ENCODE assay signal across 19 cellular contexts in the genomic region with DNA sequence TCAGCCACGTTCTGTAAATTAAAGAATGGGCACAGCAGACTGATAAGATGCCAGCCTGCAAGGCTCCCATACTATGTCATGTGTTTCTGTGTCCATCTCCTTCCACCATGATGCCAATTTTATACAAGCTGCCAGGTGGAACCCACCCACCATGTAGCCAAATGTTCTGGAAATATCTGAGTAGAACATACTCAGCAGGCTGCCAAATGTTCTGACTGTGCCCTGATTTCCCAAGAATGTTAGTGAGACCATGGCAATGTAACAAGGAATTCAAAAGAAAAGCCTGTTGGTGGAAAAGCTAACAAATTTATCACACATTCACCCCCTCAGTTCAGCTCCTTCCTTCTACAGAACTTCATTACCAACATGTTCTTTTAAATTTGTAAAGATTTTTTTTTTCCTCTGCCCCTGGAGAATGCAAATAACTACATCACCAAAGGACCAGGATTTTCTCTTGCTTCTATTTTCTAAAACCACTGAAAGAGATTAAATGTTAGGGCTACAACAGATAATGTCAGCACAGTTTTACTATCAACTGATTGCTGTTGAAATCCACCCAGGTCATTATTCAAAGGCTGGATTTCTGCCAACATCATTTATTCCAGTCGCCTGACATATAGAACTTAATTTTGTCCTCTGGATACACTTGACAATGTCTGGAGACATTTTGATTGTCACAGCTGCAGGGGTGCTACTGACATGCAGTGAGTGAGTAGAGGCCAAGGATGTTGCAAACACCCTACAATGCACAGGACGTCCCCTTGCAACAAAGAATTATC. TPM values are rescaled to one million over a fixed set of nuclear protein-coding genes. Genes with fewer than 3 reads are reported as not detected.
DNase-seq lines count a peak whose midpoint lies in the region; ATAC-seq and TF ChIP-seq lines count a peak whose summit lies in the region.
"Had no signal": no experiment of that assay in that cellular context is flagged by ENCODE, and none has a peak within 500 bp of the region (broad histone marks: within the 10 kb centered on the region; RNA-seq: fewer than 3 reads in every experiment).

No MANE protein-coding gene starts in this region.

- TF ChIP-seq CTCF in heart right ventricle (IDR thresholded peaks at IDR 0.05), result no peak

- H3K9me3 ChIP-seq in HUES64 (ENCODE audit: insufficient read depth, low read depth, low read length) (no peaks in the 10 kb centered on the region), neuronal stem cell (replicated peaks in 1 of 2; ENCODE audit: control insufficient read depth in 2 of 2, insufficient read depth in 1 of 2, low read depth in 1 of 2, low read length in 2 of 2) (peaks cover 0 to 4% of the 10 kb centered on the region in 2 donors), heart right ventricle (no peaks in the 10 kb centered on the region)
- H3K9me3 ChIP-seq: lower lobe of right lung, ovary had no signal

- ATAC-seq in heart right ventricle (no peak), HG03354 (IDR thresholded peaks at IDR 0.05; ENCODE audit: poor library complexity, severe bottlenecking, unreplicated experiment) (no peak)
- ATAC-seq: activated CD8-positive, alpha-beta memory T cell treated with anti-CD3 and anti-CD28 coated beads, Interleukin-2, amount 10 ng/mL, durations not matched to agents 7 days and 5 days; lower lobe of right lung; sciatic nerve; stimulated activated naive B cell treated with anti-CD40 and anti-IgM and Interleukin-4, amounts not matched to agents 10 μg/mL and 1 μg/mL and 100 μg/mL, for 72 hours had no signal

- no peak overlapping the region for H4K91ac ChIP-seq in neuronal stem cell (ENCODE audit: low read depth, low read length, poor library complexity)

- 84% methylated on average over 3 of the region's 3 CpGs for WGBS in HUES64
- WGBS in neuronal stem cell (ENCODE audit: extremely low coverage in 2 of 2, insufficient read length in 2 of 2, insufficient replicate concordance in 1 of 2), 2 donors, result no CpG with 5 or more reads among the region's 3 CpGs
- WGBS in heart right ventricle, 2 donors, result 36 to 45% methylated on average over 3 of the region's 3 CpGs

- H3K14ac ChIP-seq in neuronal stem cell (ENCODE audit: low read length), result no peak overlapping the region

- H3K4me3 ChIP-seq in HUES64 (ENCODE audit: low read length) (no peak overlapping the region), neuronal stem cell (ENCODE audit: low read length in 2 of 2) (no peak overlapping the region), heart right ventricle (no peak overlapping the region)
- H3K4me3 ChIP-seq: lower lobe of right lung, ovary had no signal

- H3K4me2 ChIP-seq in neuronal stem cell (ENCODE audit: insufficient read depth, low read length, poor library complexity, severe bottlenecking), result no peak overlapping the region

- DNase-seq in COR-L47 (lab: John Stamatoyannopoulos, UW) (peak; percentile 27), cerebellar cortex (ENCODE audit: low spot score) (peak; percentile 78), neuronal stem cell (ENCODE audit: low spot score) (no peak), NCI-H187 treated with DMSO at 0.1 percent for 48 hours (lab: John Stamatoyannopoulos, UW) (no peak), heart right ventricle (no peak), KG1 (lab: John Stamatoyannopoulos, UW) (no peak)
- DNase-seq: activated CD4-positive, alpha-beta T cell treated with anti-CD3 and anti-CD28 coated beads for 4 hours; activated CD8-positive, alpha-beta memory T cell treated with anti-CD3 and anti-CD28 coated beads, Interleukin-2, amount 10 ng/mL, durations not matched to agents 7 days and 5 days; activated effector memory CD4-positive, alpha-beta T cell treated with Interleukin-2 at 50 U/mL for 16 hours; endodermal cell; H7; lower lobe of right lung; NCI-H2029; NCI-H510A treated with DMSO at 0.1 percent for 48 hours; ovary; stimulated activated naive B cell treated with anti-CD40 and anti-IgM and Interleukin-4, amounts not matched to agents 10 μg/mL and 1 μg/mL and 100 μg/mL, for 72 hours had no signal

- no peak overlapping the region for H2BK15ac ChIP-seq in neuronal stem cell (ENCODE audit: low read length)

- peak overlapping the region; percentile 12 for H2AFZ ChIP-seq in neuronal stem cell (ENCODE audit: low read length)

- H3K18ac ChIP-seq in neuronal stem cell (ENCODE audit: low read length), result no peak overlapping the region

- H3K36me3 ChIP-seq in HUES64 (ENCODE audit: insufficient read depth, low read length) (0 out of 2 replicates have a peak, but pooled peaks cover 1% of the 10 kb centered on the region), neuronal stem cell (replicated peaks in 1 of 2; ENCODE audit: control insufficient read depth in 2 of 2, insufficient read depth in 2 of 2, low read length in 2 of 2) (no peaks in the 10 kb centered on the region), heart right ventricle (no peaks in the 10 kb centered on the region)
- H3K36me3 ChIP-seq: lower lobe of right lung, ovary had no signal

- H3K27me3 ChIP-seq in HUES64 (ENCODE audit: insufficient read depth, low read length), result no peaks in the 10 kb centered on the region
- H3K27me3 ChIP-seq in neuronal stem cell (ENCODE audit: control insufficient read depth in 3 of 3, insufficient read depth in 3 of 3, low read depth in 1 of 3, low read length in 3 of 3), result peaks cover 0 to 12% (median 0%) of the 10 kb centered on the region in 3 experiments
- peaks cover 0 to 64% (median 0%) of the 10 kb centered on the region in 7 donors for H3K27me3 ChIP-seq in heart right ventricle
- H3K27me3 ChIP-seq: ovary had no signal

- no peaks in the 10 kb centered on the region for H3K79me1 ChIP-seq in neuronal stem cell (ENCODE audit: low read depth, low read length)

- no peak overlapping the region for H2BK5ac ChIP-seq in neuronal stem cell (ENCODE audit: low read length)

- intact Hi-C loops in heart right ventricle (cut with DNase I), result loop anchor here in 2 of 10 donors (5.0 to 10.0 kb wide), 2 partner anchors 60 to 62 kb away; partner anchors contain the start of gene DDX17 (in 2 of the 2)

- H3K27ac ChIP-seq in HUES64 (ENCODE audit: low read depth, low read length), result no peak overlapping the region
- no peak overlapping the region for H3K27ac ChIP-seq in neuronal stem cell (replicated peaks; ENCODE audit: low read length)
- H3K27ac ChIP-seq in heart right ventricle, result peak overlapping the region in 1 of 10 donors; percentile 36
- H3K27ac ChIP-seq: lower lobe of right lung had no signal

- H3K4me1 ChIP-seq in HUES64 (ENCODE audit: insufficient read depth, low read length) (peaks cover 25% of the 10 kb centered on the region), neuronal stem cell (ENCODE audit: control insufficient read depth in 2 of 2, insufficient read depth in 1 of 2, low read depth in 1 of 2, low read length in 2 of 2) (peaks cover 7 to 10% of the 10 kb centered on the region in 2 donors), heart right ventricle (peaks cover 2 to 35% (median 19%) of the 10 kb centered on the region in 9 donors)

- H4K8ac ChIP-seq in neuronal stem cell (ENCODE audit: low read depth, low read length), result no peak overlapping the region

- H3K9ac ChIP-seq in HUES64 (ENCODE audit: low read depth, low read length) (0 out of 2 replicates have a peak overlapping the region, but pooled peaks have one; percentile 19), neuronal stem cell (ENCODE audit: low read depth, low read length, poor library complexity) (no peak overlapping the region)

- H3K23ac ChIP-seq in neuronal stem cell (ENCODE audit: low read depth, low read length, poor library complexity), result no peak overlapping the region

- H2BK120ac ChIP-seq in neuronal stem cell (ENCODE audit: low read depth, low read length), result no peak overlapping the region

- no peak overlapping the region for H3K4ac ChIP-seq in neuronal stem cell (ENCODE audit: low read length)

- no peak overlapping the region for H2BK12ac ChIP-seq in neuronal stem cell (ENCODE audit: low read length)

- no peak overlapping the region for H2AK5ac ChIP-seq in neuronal stem cell (ENCODE audit: low read depth, low read length)

RNA-seq across cellular contexts. Expression of gene DMC1, which starts 3.1 kb away (rescaled TPM):
- 5.4 TPM for polyA plus RNA-seq in HUES64 (2013, experiment 1 of 2)
- polyA plus RNA-seq in HUES64 (2013, experiment 2 of 2), result 7.5 TPM
- 11.5 TPM for polyA plus RNA-seq in neuronal stem cell (2013, experiment 1 of 2)
- 9.9 TPM for polyA plus RNA-seq in neuronal stem cell (2013, experiment 2 of 2)
- 1 to 10 TPM in 8 of 10 donors, under 1 TPM in 2; 0.40 to 3.2 (median 1.4) TPM for total RNA-seq in heart right ventricle
- polyA plus RNA-seq in heart right ventricle, result under 1 TPM; 0.12 to 0.15 TPM

Comparison
In these comparisons a context has a peak if more than half of its experiments do, and no peak if none do; other contexts are left out.
1. DNase-seq: peak in COR-L47 (single experiment) and cerebellar cortex (single experiment); none in neuronal stem cell (single experiment), NCI-H187 treated with DMSO at 0.1 percent for 48 hours (single experiment), heart right ventricle (0 of 2) and KG1 (single experiment).